Comparison of ENCODE assay signal across 16 cellular contexts in genomic region chr2:239312741-239313246, GRCh38.
DNase-seq lines count a peak whose midpoint lies in the region; ATAC-seq and TF ChIP-seq lines count a peak whose summit lies in the region.
"Had no signal": no experiment of that assay in that cellular context is flagged by ENCODE, and none has a peak within 500 bp of the region (broad histone marks: within the 10 kb centered on the region; RNA-seq: fewer than 3 reads in every experiment).

No MANE protein-coding gene starts in this region.

- H3K4me1 ChIP-seq in DND-41 (ENCODE audit: insufficient read depth, low read length) (0 out of 2 replicates have a peak, but pooled peaks cover 12% of the 10 kb centered on the region), adipocyte (ENCODE audit: control insufficient read depth, insufficient read depth, low read length) (peaks cover 66% of the 10 kb centered on the region), gastrocnemius medialis (peaks cover 70 to 78% of the 10 kb centered on the region in 2 donors)

- H3K36me3 ChIP-seq in DND-41 (ENCODE audit: insufficient read depth, low read length) (peaks cover 99% of the 10 kb centered on the region), adipocyte (ENCODE audit: control insufficient read depth, insufficient read depth, low read length, severe bottlenecking) (no peaks in the 10 kb centered on the region), gastrocnemius medialis (no peaks in the 10 kb centered on the region)

- H3K79me2 ChIP-seq in DND-41 (ENCODE audit: insufficient read depth, low read length): peaks cover 100% of the 10 kb centered on the region

- TF ChIP-seq CTCF in DND-41 (IDR thresholded peaks at IDR 0.05; ENCODE audit: borderline replicate concordance, extremely low read depth, low read length, poor library complexity, severe bottlenecking) (no peak), gastrocnemius medialis (IDR thresholded peaks at IDR 0.05 in 4 of 5, conservative IDR thresholded peaks at IDR 0.05 in 1 of 5) (peak in 1 of 5 experiments; percentile 14)

- H3K4me2 ChIP-seq in DND-41 (ENCODE audit: insufficient read depth, low read length): no peak overlapping the region

- H3K27me3 ChIP-seq in DND-41 (ENCODE audit: insufficient read depth, low read length, poor library complexity): no peaks in the 10 kb centered on the region
- H3K27me3 ChIP-seq in adipocyte (replicated peaks; ENCODE audit: control insufficient read depth, insufficient read depth, low read length): no peaks in the 10 kb centered on the region
- H3K27me3 ChIP-seq in gastrocnemius medialis: no peaks in the 10 kb centered on the region

- no peak for ATAC-seq in DND-41 (ENCODE audit: insufficient read depth, low read depth)
- ATAC-seq in left ventricle myocardium superior: peak; percentile 17
- ATAC-seq in gastrocnemius medialis: peak in 1 of 2 donors; percentile 0
- no peak for ATAC-seq in HG03108 (IDR thresholded peaks at IDR 0.05; ENCODE audit: unreplicated experiment)
- ATAC-seq: naive thymus-derived CD8-positive, alpha-beta T cell had no signal

- H3K9me3 ChIP-seq in DND-41 (ENCODE audit: insufficient read depth, low read length, severe bottlenecking) (no peaks in the 10 kb centered on the region), adipocyte (ENCODE audit: control insufficient read depth, low read length) (peaks cover 4% of the 10 kb centered on the region), gastrocnemius medialis (no peaks in the 10 kb centered on the region)

- no peak overlapping the region for H2AFZ ChIP-seq in DND-41 (ENCODE audit: low read depth, low read length)

- TF ChIP-seq POLR2A in gastrocnemius medialis (IDR thresholded peaks at IDR 0.05): no peak

- in situ Hi-C loops in gastrocnemius medialis (cut with MboI; ENCODE audit: low sequenced_read_pairs in 4 of 4): no loop called here

- peaks cover 79% of the 10 kb centered on the region for H4K20me1 ChIP-seq in DND-41 (ENCODE audit: insufficient read depth, low read length)

- DNase-seq in DND-41 (peak; percentile 3), adipocyte (ENCODE audit: low read depth) (no peak), left ventricle myocardium superior (peak; percentile 68), gastrocnemius medialis (peak in 1 of 2 donors; percentile 66), NCI-H748 (lab: John Stamatoyannopoulos, UW; ENCODE audit: unreplicated experiment) (no peak), HK-2 (ENCODE audit: unreplicated experiment) (no peak), NCI-H2029 (lab: John Stamatoyannopoulos, UW) (no peak)
- DNase-seq: caudate nucleus; CD4-positive, alpha-beta memory T cell; GF-D8; NCI-H1048; NCI-H524; SIG-M5 had no signal

- intact Hi-C loops in left ventricle myocardium superior (cut with micrococcal nuclease): no loop called here
- intact Hi-C loops in gastrocnemius medialis (cut with DNase I; ENCODE audit: low total_unique reads): loop anchor here (5.0 to 10.0 kb wide), 2 partner anchors 90 to 942 kb away; partner anchors contain the start of gene HDAC4

- no peak overlapping the region for H3K9ac ChIP-seq in DND-41 (ENCODE audit: low read depth, low read length)
- peak overlapping the region; percentile 22 for H3K9ac ChIP-seq in adipocyte (ENCODE audit: low read length)

- H3K27ac ChIP-seq in DND-41 (ENCODE audit: low read length) (peak overlapping the region; percentile 68; the same call in 1 of the 2 replicates), gastrocnemius medialis (peak overlapping the region; percentile 94 to 99 (median 98))
- H3K27ac ChIP-seq: VCaP had no signal

- H3K4me3 ChIP-seq in DND-41 (ENCODE audit: low read depth in 1 of 2, low read length in 2 of 2): no peak overlapping the region
- no peak overlapping the region for H3K4me3 ChIP-seq in adipocyte (ENCODE audit: low read length)
- peak overlapping the region in 1 of 4 donors; percentile 5 for H3K4me3 ChIP-seq in gastrocnemius medialis

Comparison
In these comparisons a context has a peak if more than half of its experiments do, and no peak if none do; other contexts are left out.
1. DNase-seq: peak in DND-41 (single experiment) and left ventricle myocardium superior (single experiment); none in adipocyte (single experiment), NCI-H748 (single experiment), HK-2 (single experiment) and NCI-H2029 (single experiment).